8 cellular contexts compared by ENCODE assay signal in genomic region chr1:11037740-11038182, GRCh38. TPM values are rescaled to one million over a fixed set of nuclear protein-coding genes. Genes with fewer than 3 reads are reported as not detected.
DNase-seq lines count a peak whose midpoint lies in the region; ATAC-seq lines count a peak whose summit lies in the region.

No MANE protein-coding gene starts in this region.

- intact Hi-C loops in left colon (cut with DNase I, micrococcal nuclease): loop anchor here (5.0 kb wide), 1 partner anchor 605 kb away; no protein-coding TSS in a partner anchor

- DNase-seq in D341Med (ENCODE audit: low spot score): peak; percentile 84
- DNase-seq in NCI-H446 treated with DMSO at 0.1 percent for 48 hours (lab: John Stamatoyannopoulos, UW): peak; percentile 59
- peak; percentile 84 for DNase-seq in activated CD4-positive, alpha-beta T cell treated with anti-CD3 and anti-CD28 coated beads for 1 hour
- DNase-seq in cerebellar nuclear complex (lab: John Stamatoyannopoulos, UW): peak; percentile 8 to 64
- peak; percentile 70 to 91 for DNase-seq in left colon
- peak; percentile 83 for DNase-seq in stimulated activated CD4-positive, alpha-beta T cell treated with anti-CD3 and anti-CD28 coated beads, Interleukin-2, amount 100 ng/mL, for 4 hours (ENCODE audit: low read depth)

- ATAC-seq in HG02970 (IDR thresholded peaks at IDR 0.05; ENCODE audit: low FRiP score, unreplicated experiment) (peak; percentile 66), left colon (peak; percentile 95), GM19467 (IDR thresholded peaks at IDR 0.05; ENCODE audit: unreplicated experiment) (no peak)

RNA-seq across cellular contexts. Expression of gene MASP2, which starts 9.3 kb away (rescaled TPM):
- total RNA-seq in left colon: not detected

RNA-seq across cellular contexts. Expression of gene SRM, which starts 22.1 kb away (rescaled TPM):
- 10 to 100 TPM; 17.8 to 29.9 TPM for total RNA-seq in left colon

RNA-seq across cellular contexts. Expression of gene TARDBP, which starts 25.3 kb away (rescaled TPM):
- 100 to 1,000 TPM; 112 to 121 TPM for total RNA-seq in left colon
